Comparison of ENCODE assay signal across 1 cellular context in genomic region chr10:97356918-97357317, GRCh38.
TF ChIP-seq lines count a peak whose summit lies in the region.

No MANE protein-coding gene starts in this region.

TF ChIP-seq in HEK293, 187 proteins besides CTCF, POLR2A, EP300 and RAD21:
- no peak for TF ChIP-seq ZNF518A (tag by site-specific recombination; conservative IDR thresholded peaks at IDR 0.05; ENCODE audit: low read depth)
- TF ChIP-seq PRDM10 (tag by site-specific recombination; IDR thresholded peaks at IDR 0.05): 0 out of 2 replicates have a peak, but pooled peaks have one; percentile 18
